In the genomic region with DNA sequence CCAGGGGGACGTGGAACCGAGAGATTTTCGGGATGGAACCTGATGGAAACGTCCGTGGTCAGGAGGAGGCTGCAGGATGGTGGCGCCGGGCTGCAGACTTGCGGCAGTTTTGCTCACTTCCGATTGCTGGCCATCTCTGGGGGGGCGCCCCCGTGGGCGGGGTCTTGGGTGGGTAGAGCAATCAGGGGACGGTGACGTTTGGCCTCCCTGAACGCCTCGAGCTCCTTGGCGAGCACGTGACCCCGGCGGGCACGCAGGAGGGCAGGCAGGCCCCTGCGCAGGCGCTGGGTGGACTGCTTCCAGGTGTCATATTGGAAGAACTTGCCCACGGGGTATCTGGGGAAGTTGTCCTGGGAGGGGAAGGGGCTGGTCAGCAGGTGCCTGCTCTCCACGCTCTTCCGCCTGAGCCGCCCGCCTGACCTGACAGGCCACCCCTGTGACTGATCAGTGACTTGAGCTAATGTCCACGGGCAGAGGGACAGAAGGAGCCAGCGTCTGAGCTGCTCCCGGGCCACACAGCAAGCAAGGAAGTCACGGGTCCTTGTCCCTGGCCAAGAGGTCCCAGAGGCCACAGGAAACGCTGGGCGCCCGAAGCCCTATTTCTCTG, we compare ENCODE assay signal across 21 cellular contexts. TPM values are rescaled to one million over a fixed set of nuclear protein-coding genes. Genes with fewer than 3 reads are reported as not detected.
A peak's percentile ranks its signal among the peaks of the same experiment; 100 is the strongest.
DNase-seq lines count a peak whose midpoint lies in the region; ATAC-seq and TF ChIP-seq lines count a peak whose summit lies in the region.
"Had no signal": no experiment of that assay in that cellular context is flagged by ENCODE, and none has a peak within 500 bp of the region (broad histone marks: within the 10 kb centered on the region; RNA-seq: fewer than 3 reads in every experiment).

No MANE protein-coding gene starts in this region.

- H3K27me3 Mint-ChIP-seq in nephron progenitor cell (ENCODE audit: low read depth, poor library complexity) (peaks cover 45% of the 10 kb centered on the region), type B pancreatic cell (peaks cover 34% of the 10 kb centered on the region)

- H3K36me3 Mint-ChIP-seq in nephron progenitor cell (ENCODE audit: low read depth) = peaks cover 45% of the 10 kb centered on the region
- H3K36me3 Mint-ChIP-seq in type B pancreatic cell = peaks cover 21% of the 10 kb centered on the region
- H3K36me3 Mint-ChIP-seq: CD8-positive, alpha-beta memory T cell had no signal

- H3K4me1 Mint-ChIP-seq in nephron progenitor cell = peaks cover 66% of the 10 kb centered on the region
- peaks cover 8% of the 10 kb centered on the region for H3K4me1 Mint-ChIP-seq in type B pancreatic cell (ENCODE audit: unreplicated experiment)

- no peak overlapping the region for H3K27ac ChIP-seq in left ventricle myocardium inferior (replicated peaks)
- H3K27ac ChIP-seq: BLaER1 treated with 17β-estradiol and CSF1 and Interleukin-3, amounts not matched to agents 10 nM and 100 nM had no signal

- H3K4me1 ChIP-seq in left ventricle myocardium inferior = peaks cover 22% of the 10 kb centered on the region

- intact Hi-C loops in left ventricle myocardium superior (cut with micrococcal nuclease) = no loop called here
- intact Hi-C loops in left ventricle myocardium inferior (cut with micrococcal nuclease) = no loop called here

- peaks cover 77% of the 10 kb centered on the region for H3K27me3 ChIP-seq in left ventricle myocardium inferior (ENCODE audit: low read depth)

- H3K4me3 Mint-ChIP-seq in nephron progenitor cell = peak overlapping the region; percentile 55
- peak overlapping the region; percentile 28 for H3K4me3 Mint-ChIP-seq in type B pancreatic cell

- no peaks in the 10 kb centered on the region for H3K9me3 Mint-ChIP-seq in nephron progenitor cell
- no peaks in the 10 kb centered on the region for H3K9me3 Mint-ChIP-seq in type B pancreatic cell
- H3K9me3 Mint-ChIP-seq: CD8-positive, alpha-beta memory T cell had no signal

- ATAC-seq in left ventricle myocardium superior (no peak), HG03460 (IDR thresholded peaks at IDR 0.05; ENCODE audit: unreplicated experiment) (no peak)
- ATAC-seq: Right ventricle myocardium inferior had no signal

- TF ChIP-seq CTCF in left ventricle myocardium inferior (IDR thresholded peaks at IDR 0.05; ENCODE audit: borderline replicate concordance) = no peak
- no peak for TF ChIP-seq CTCF in nephron progenitor cell (IDR thresholded peaks at IDR 0.05)
- TF ChIP-seq CTCF in type B pancreatic cell (conservative IDR thresholded peaks at IDR 0.05) = no peak

- H3K27ac Mint-ChIP-seq in nephron progenitor cell (peak overlapping the region; percentile 87), type B pancreatic cell (peak overlapping the region; percentile 48)

- DNase-seq in left ventricle myocardium superior (peak; percentile 28), left ventricle myocardium inferior (no peak), iPS-NIHi11 (ENCODE audit: low spot score) (peak; percentile 38), nephron progenitor cell (no peak), type B pancreatic cell (ENCODE audit: extremely low spot score, unreplicated experiment) (no peak), COR-L47 (lab: John Stamatoyannopoulos, UW) (no peak), NCI-H69 (lab: John Stamatoyannopoulos, UW) (no peak)
- DNase-seq: DMS79, Kasumi-1, MM.1S, NCI-H1092, NCI-H1694, NCI-H2081 treated with DMSO at 0.1 percent for 48 hours, NCI-H446 treated with DMSO at 0.1 percent for 48 hours had no signal

- no peaks in the 10 kb centered on the region for H3K9me3 ChIP-seq in left ventricle myocardium inferior (replicated peaks)
- H3K9me3 ChIP-seq: BLaER1 treated with 17β-estradiol and CSF1 and Interleukin-3, amounts not matched to agents 10 nM and 100 nM had no signal

- no peak overlapping the region for H3K4me3 ChIP-seq in left ventricle myocardium inferior
- H3K4me3 ChIP-seq: BLaER1 treated with 17β-estradiol and CSF1 and Interleukin-3, amounts not matched to agents 10 nM and 100 nM had no signal

- H3K36me3 ChIP-seq in left ventricle myocardium inferior = peaks cover 16% of the 10 kb centered on the region
- H3K36me3 ChIP-seq: BLaER1 treated with 17β-estradiol and CSF1 and Interleukin-3, amounts not matched to agents 10 nM and 100 nM had no signal

RNA-seq across cellular contexts. Expression of gene IGF2, which starts 6.2 kb away (rescaled TPM):
- total RNA-seq in left ventricle myocardium superior (88.2 TPM), left ventricle myocardium inferior (75.0 TPM), type B pancreatic cell (ENCODE audit: low replicate concordance) (2,350 and 3,865 TPM in 2 replicates)
- total RNA-seq: OCI-LY7 had no signal

RNA-seq across cellular contexts. Expression of gene INS, which starts 28.0 kb away (rescaled TPM):
- not detected for total RNA-seq in left ventricle myocardium superior
- not detected for total RNA-seq in left ventricle myocardium inferior
- 1,584 and 3,976 TPM in 2 replicates for total RNA-seq in type B pancreatic cell (ENCODE audit: low replicate concordance)
- total RNA-seq: A673; CD8-positive, alpha-beta memory T cell; H4; OCI-LY7; Right ventricle myocardium inferior had no signal

RNA-seq across cellular contexts. Expression of gene TH, which starts 38.6 kb away (rescaled TPM):
- total RNA-seq in left ventricle myocardium superior (not detected), left ventricle myocardium inferior (not detected), type B pancreatic cell (ENCODE audit: low replicate concordance) (2.2 and 11.1 TPM in 2 replicates)
- total RNA-seq: A673; CD8-positive, alpha-beta memory T cell; H4; OCI-LY7; Right ventricle myocardium inferior had no signal

Comparison
In these comparisons a context has a peak if more than half of its experiments do, and no peak if none do; other contexts are left out.
1. DNase-seq: peak in left ventricle myocardium superior (single experiment) and iPS-NIHi11 (single experiment); none in left ventricle myocardium inferior (single experiment), nephron progenitor cell (single experiment), type B pancreatic cell (single experiment), COR-L47 (single experiment) and NCI-H69 (single experiment).
2. RNA of gene IGF2, which starts 6.2 kb away (total RNA-seq): 2,350 to 3,865 TPM in type B pancreatic cell; 88.2 TPM in left ventricle myocardium superior (single experiment) and 75.0 TPM in left ventricle myocardium inferior (single experiment); every median in the first group is over 10 times any median in the second.
3. RNA of gene INS, which starts 28.0 kb away (total RNA-seq): 1,584 to 3,976 TPM in type B pancreatic cell; not detected in left ventricle myocardium superior (single experiment) and not detected in left ventricle myocardium inferior (single experiment); every median in the first group is over 1,000 times any median in the second.